In the genomic region with DNA sequence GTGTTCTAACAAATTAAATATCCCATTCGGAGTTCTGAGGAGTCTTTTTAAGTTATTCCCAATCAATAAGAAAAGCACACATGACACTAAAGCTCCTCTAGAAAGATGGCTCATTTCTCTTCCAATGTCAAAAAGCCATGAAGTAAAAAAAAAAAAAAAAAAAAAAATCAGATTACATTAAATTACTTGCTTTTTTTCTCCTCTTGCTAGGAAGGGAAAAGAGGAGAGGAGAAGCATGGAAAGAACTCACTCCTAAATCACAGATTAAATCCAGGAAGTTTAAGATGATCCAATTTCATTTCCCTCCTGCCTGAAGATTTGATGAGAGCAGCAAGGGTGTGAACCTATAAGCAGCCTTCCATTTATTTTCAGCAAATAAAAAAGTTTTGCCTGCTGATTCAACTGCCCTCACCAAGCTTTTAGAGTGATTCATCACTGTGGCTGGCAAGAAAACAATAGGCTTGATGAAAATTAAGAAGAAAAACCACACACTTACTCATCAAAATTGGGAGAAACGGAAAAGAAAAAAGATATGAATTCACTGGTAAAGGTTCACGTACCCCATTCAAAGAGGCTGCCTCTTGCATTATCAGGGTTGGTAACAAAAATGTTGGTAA, we compare ENCODE assay signal across 13 cellular contexts. TPM values are rescaled to one million over a fixed set of nuclear protein-coding genes. Genes with fewer than 3 reads are reported as not detected.
DNase-seq lines count a peak whose midpoint lies in the region; ATAC-seq and TF ChIP-seq lines count a peak whose summit lies in the region.
"Had no signal": no experiment of that assay in that cellular context is flagged by ENCODE, and none has a peak within 500 bp of the region (broad histone marks: within the 10 kb centered on the region; RNA-seq: fewer than 3 reads in every experiment).

No MANE protein-coding gene starts in this region.

- no peak for TF ChIP-seq EP300 in stomach (IDR thresholded peaks at IDR 0.05)

- 58 to 74% (median 66%) methylated on average over 3 of the region's 3 CpGs for WGBS in stomach, 5 donors

- no peak for TF ChIP-seq POLR2A in stomach (IDR thresholded peaks at IDR 0.05)

- no peaks in the 10 kb centered on the region for H3K27me3 ChIP-seq in stomach
- H3K27me3 ChIP-seq: heart right ventricle had no signal

- no peak for TF ChIP-seq CTCF in stomach (IDR thresholded peaks at IDR 0.05)

- peaks cover 0 to 3% (median 0%) of the 10 kb centered on the region in 4 donors for H3K36me3 ChIP-seq in stomach
- H3K36me3 ChIP-seq: heart right ventricle had no signal

- H3K4me3 ChIP-seq in stomach = no peak overlapping the region
- H3K4me3 ChIP-seq: heart right ventricle had no signal

- H3K4me1 ChIP-seq in stomach = peaks cover 33 to 88% (median 69%) of the 10 kb centered on the region in 4 donors

- ATAC-seq in esophagus mucosa (peak; percentile 56), HG03460 (IDR thresholded peaks at IDR 0.05; ENCODE audit: unreplicated experiment) (no peak)
- ATAC-seq: heart right ventricle had no signal

- H3K9me3 ChIP-seq in stomach = no peaks in the 10 kb centered on the region
- H3K9me3 ChIP-seq: heart right ventricle had no signal

- intact Hi-C loops in stomach (cut with DNase I; ENCODE audit: low total_unique reads) = no loop called here

- peak overlapping the region in 3 of 5 donors; percentile 2 to 35 (median 12) for H3K27ac ChIP-seq in stomach
- H3K27ac ChIP-seq: heart right ventricle had no signal

- DNase-seq in HCEC 1CT = peak; percentile 96
- peak; percentile 95 for DNase-seq in RPMI7951 (ENCODE audit: low read depth)
- DNase-seq in stomach = no peak
- no peak for DNase-seq in NCI-H1930 (lab: John Stamatoyannopoulos, UW)
- no peak for DNase-seq in pons (ENCODE audit: low spot score)
- DNase-seq: activated CD8-positive, alpha-beta memory T cell treated with anti-CD3 and anti-CD28 coated beads for 24 hours; aorta; heart right ventricle; NCI-H1436; SHP77 treated with DMSO at 0.1 percent for 48 hours; stimulated activated CD4-positive, alpha-beta T cell treated with anti-CD3 and anti-CD28 coated beads, Interleukin-1b, Interleukin-23, amount 100 ng/mL, for 48 hours had no signal

RNA-seq across cellular contexts. Expression of gene MYO10, which starts 19.7 kb away (rescaled TPM):
- total RNA-seq in RPMI7951 (2014; rRNA removed; shearing (Covaris generic)) = 16.5 and 17.2 TPM in 2 replicates
- 27.3 TPM for total RNA-seq in esophagus mucosa
- total RNA-seq in stomach = 100 to 1,000 TPM in 3 of 5 donors, 10 to 100 TPM in 2; 53.8 to 233 (median 129) TPM
- polyA plus RNA-seq in stomach = 10 to 100 TPM in 2 of 3 donors, 1 to 10 TPM in 1; 6.8 to 18.1 (median 13.7) TPM

Comparison
In these comparisons a context has a peak if more than half of its experiments do, and no peak if none do; other contexts are left out.
1. DNase-seq: peak in HCEC 1CT (single experiment) and RPMI7951 (single experiment); none in stomach (single experiment), NCI-H1930 (0 of 2) and pons (single experiment).